ENCODE assay signal across 8 cellular contexts in genomic region chr9:129175515-129175824, GRCh38. TPM values are rescaled to one million over a fixed set of nuclear protein-coding genes. Genes with fewer than 3 reads are reported as not detected.
DNase-seq lines count a peak whose midpoint lies in the region; ATAC-seq and TF ChIP-seq lines count a peak whose summit lies in the region.

No MANE protein-coding gene starts in this region.

- H3K4me1 Mint-ChIP-seq in T-cell: peaks cover 4 to 12% (median 7%) of the 10 kb centered on the region in 3 donors

- POLR2A ChIA-PET in T-cell (lab: Charles Lee): no interaction called here

- TF ChIP-seq EP300 in sigmoid colon (IDR thresholded peaks at IDR 0.05): no peak

- H3K4me3 ChIP-seq in GM12864 (ENCODE audit: low read depth, low read length) (peak overlapping the region; percentile 56), fibroblast of pulmonary artery (replicated peaks; ENCODE audit: low read depth, low read length) (peak overlapping the region; percentile 88), sigmoid colon (peak overlapping the region; percentile 80 to 96 (median 93))

- DNase-seq in GM12864 (ENCODE audit: low read depth) (no peak), T-cell (no peak), fibroblast of pulmonary artery (ENCODE audit: low read depth) (no peak), sigmoid colon (no peak), NCI-H524 (lab: John Stamatoyannopoulos, UW) (no peak), NCI-H146 (lab: John Stamatoyannopoulos, UW) (no peak), GM13977 (ENCODE audit: low spot score) (no peak)
- DNase-seq in effector CD8-positive, alpha-beta T cell (lab: John Stamatoyannopoulos, UW): no peak

- H3K4me1 ChIP-seq in sigmoid colon: peaks cover 0 to 39% (median 25%) of the 10 kb centered on the region in 4 donors

- 0 to 1% methylated on average over 10 of the region's 10 CpGs for WGBS in sigmoid colon, 2 donors

- no peaks in the 10 kb centered on the region for H3K9me3 Mint-ChIP-seq in T-cell

- no peaks in the 10 kb centered on the region for H3K9me3 ChIP-seq in sigmoid colon

- no peaks in the 10 kb centered on the region for H3K36me3 ChIP-seq in sigmoid colon

- intact Hi-C loops in sigmoid colon (cut with DNase I): loop anchor here (1.0 to 5.0 kb wide), 5 partner anchors 82 to 393 kb away; no protein-coding TSS in a partner anchor

- peak overlapping the region; percentile 97 to 99 (median 98) for H3K27ac ChIP-seq in sigmoid colon

- no peak for TF ChIP-seq POLR2A in sigmoid colon (IDR thresholded peaks at IDR 0.05)

- H3K36me3 Mint-ChIP-seq in T-cell: no peaks in the 10 kb centered on the region

- peak overlapping the region; percentile 84 to 86 (median 85) for H3K4me3 Mint-ChIP-seq in T-cell

- CTCF ChIA-PET in T-cell (lab: Charles Lee): interaction anchor here in 1 of 2 donors (0.7 kb wide), 1 partner anchor 145 kb away, joined by 4 read pairs; no protein-coding TSS in a partner anchor

- peak overlapping the region; percentile 70 to 87 for H3K27ac Mint-ChIP-seq in T-cell

- in situ Hi-C loops in GM13977 (cut with MboI; ENCODE audit: low pct_unique_long_range_greater_than_20kb, low sequenced_read_pairs, unreplicated experiment): no loop called here

- no peaks in the 10 kb centered on the region for H3K27me3 ChIP-seq in sigmoid colon

- H3K27me3 Mint-ChIP-seq in T-cell: peaks cover 0 to 5% of the 10 kb centered on the region in 2 donors

- no peak for ATAC-seq in T-cell (replicated peaks in 1 of 4)

- TF ChIP-seq CTCF in GM12864 (IDR thresholded peaks at IDR 0.05; ENCODE audit: low read depth, low read length, missing control alignments): no peak
- no peak for TF ChIP-seq CTCF in fibroblast of pulmonary artery (IDR thresholded peaks at IDR 0.05; ENCODE audit: low read length, missing control alignments)
- no peak for TF ChIP-seq CTCF in sigmoid colon (IDR thresholded peaks at IDR 0.05)
- no peak for TF ChIP-seq CTCF in GM13977 (IDR thresholded peaks at IDR 0.05; ENCODE audit: extremely low read depth, insufficient read depth, missing control alignments)

RNA-seq across cellular contexts. Expression of gene IER5L, which starts 2.6 kb away (rescaled TPM):
- total RNA-seq in T-cell: 1 to 10 TPM; 1.3 to 7.7 (median 6.7) TPM
- total RNA-seq in sigmoid colon: 10 to 100 TPM in 2 of 4 donors, 1 to 10 TPM in 2; 4.4 to 17.4 (median 10.2) TPM
- polyA plus RNA-seq in sigmoid colon: 1 to 10 TPM; 2.3 to 6.7 (median 6.0) TPM
